Comparison of ENCODE assay signal across 26 cellular contexts in the genomic region with DNA sequence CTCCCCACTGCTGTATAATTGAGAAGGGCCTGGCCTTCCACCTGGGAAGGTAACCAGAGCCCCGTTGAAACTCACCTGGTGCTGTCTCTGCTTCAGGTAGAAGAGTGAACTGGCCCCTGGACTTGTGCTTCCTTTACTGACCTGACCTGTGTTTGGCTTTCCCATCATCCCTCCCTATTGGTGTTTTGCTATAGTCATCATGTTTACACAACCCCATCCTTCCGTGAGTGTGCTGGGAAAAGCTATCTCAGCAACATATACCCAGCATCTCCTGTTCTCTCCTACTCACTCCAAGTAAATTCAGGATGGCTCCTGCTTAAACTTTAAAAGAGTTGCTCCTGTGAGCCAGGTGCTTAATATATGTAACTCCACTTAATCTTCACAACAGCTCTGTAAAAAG.
"Had no signal": no experiment of that assay in that cellular context is flagged by ENCODE, and none has a peak within 500 bp of the region (broad histone marks: within the 10 kb centered on the region; RNA-seq: fewer than 3 reads in every experiment).

No MANE protein-coding gene starts in this region.

- H3K36me3 ChIP-seq: cardiac muscle cell, tibial nerve had no signal

- ATAC-seq: activated CD4-positive, CD25-positive, alpha-beta regulatory T cell treated with anti-CD3 and anti-CD28 coated beads, Interleukin-2, amount 50 U/mL, for 24 hours; activated CD8-positive, alpha-beta memory T cell treated with anti-CD3 and anti-CD28 coated beads, Interleukin-2, amount 10 ng/mL, durations not matched to agents 7 days and 5 days; activated CD8-positive, alpha-beta T cell treated with anti-CD3 and anti-CD28 coated beads for 36 hours; activated naive CD8-positive, alpha-beta T cell treated with anti-CD3 and anti-CD28 coated beads, Interleukin-2, amount 50 U/mL, for 24 hours; body of pancreas; left lobe of liver; naive thymus-derived CD4-positive, alpha-beta T cell; sciatic nerve; stimulated activated effector memory CD8-positive, alpha-beta T cell treated with anti-CD3 and anti-CD28 coated beads, Interleukin-12 subunit alpha, Interleukin-12 subunit beta, amount 100 ng/mL, for 72 hours; stimulated activated naive CD8-positive, alpha-beta T cell treated with anti-CD3 and anti-CD28 coated beads, Interleukin-15, amount 100 ng/mL, for 72 hours had no signal

- H3K4me3 ChIP-seq: body of pancreas, cardiac muscle cell, lung, tibial nerve had no signal

- H3K27ac ChIP-seq: body of pancreas, cardiac muscle cell, tibial nerve, VCaP had no signal

- H3K4me1 ChIP-seq: body of pancreas, tibial nerve had no signal

- H3K9me3 ChIP-seq: body of pancreas, tibial nerve had no signal

- H3K27me3 ChIP-seq: body of pancreas, cardiac muscle cell, tibial nerve had no signal

- DNase-seq: activated CD4-positive, alpha-beta T cell treated with anti-CD3 and anti-CD28 coated beads, Interleukin-2, amount 10 ng/mL, durations not matched to agents 7 days and 5 days; activated CD8-positive, alpha-beta memory T cell treated with anti-CD3 and anti-CD28 coated beads, Interleukin-2, amount 10 ng/mL, durations not matched to agents 7 days and 5 days; activated CD8-positive, alpha-beta T cell treated with anti-CD3 and anti-CD28 coated beads for 36 hours; activated effector memory CD4-positive, alpha-beta T cell treated with anti-CD3 and anti-CD28 coated beads, Interleukin-2, amount 50 U/mL, for 16 hours; activated naive CD4-positive, alpha-beta T cell treated with anti-CD3 and anti-CD28 coated beads, Interleukin-2, amount 50 U/mL, for 16 hours; activated naive CD8-positive, alpha-beta T cell treated with anti-CD3 and anti-CD28 coated beads, Interleukin-2, amount 50 U/mL, for 24 hours; activated T-cell treated with anti-CD3 and anti-CD28 coated beads for 4 hours; body of pancreas; dermis blood vessel endothelial cell; effector CD8-positive, alpha-beta T cell; foreskin melanocyte; islet precursor cell; naive thymus-derived CD4-positive, alpha-beta T cell; occipital lobe; posterior cingulate gyrus; small intestine; stimulated activated CD4-positive, alpha-beta T cell treated with anti-CD3 and anti-CD28 coated beads, Interleukin-2, amount 100 ng/mL, for 24 hours; stimulated activated naive CD8-positive, alpha-beta T cell treated with anti-CD3 and anti-CD28 coated beads, Interleukin-15, amount 100 ng/mL, for 72 hours had no signal
